In the genomic region with DNA sequence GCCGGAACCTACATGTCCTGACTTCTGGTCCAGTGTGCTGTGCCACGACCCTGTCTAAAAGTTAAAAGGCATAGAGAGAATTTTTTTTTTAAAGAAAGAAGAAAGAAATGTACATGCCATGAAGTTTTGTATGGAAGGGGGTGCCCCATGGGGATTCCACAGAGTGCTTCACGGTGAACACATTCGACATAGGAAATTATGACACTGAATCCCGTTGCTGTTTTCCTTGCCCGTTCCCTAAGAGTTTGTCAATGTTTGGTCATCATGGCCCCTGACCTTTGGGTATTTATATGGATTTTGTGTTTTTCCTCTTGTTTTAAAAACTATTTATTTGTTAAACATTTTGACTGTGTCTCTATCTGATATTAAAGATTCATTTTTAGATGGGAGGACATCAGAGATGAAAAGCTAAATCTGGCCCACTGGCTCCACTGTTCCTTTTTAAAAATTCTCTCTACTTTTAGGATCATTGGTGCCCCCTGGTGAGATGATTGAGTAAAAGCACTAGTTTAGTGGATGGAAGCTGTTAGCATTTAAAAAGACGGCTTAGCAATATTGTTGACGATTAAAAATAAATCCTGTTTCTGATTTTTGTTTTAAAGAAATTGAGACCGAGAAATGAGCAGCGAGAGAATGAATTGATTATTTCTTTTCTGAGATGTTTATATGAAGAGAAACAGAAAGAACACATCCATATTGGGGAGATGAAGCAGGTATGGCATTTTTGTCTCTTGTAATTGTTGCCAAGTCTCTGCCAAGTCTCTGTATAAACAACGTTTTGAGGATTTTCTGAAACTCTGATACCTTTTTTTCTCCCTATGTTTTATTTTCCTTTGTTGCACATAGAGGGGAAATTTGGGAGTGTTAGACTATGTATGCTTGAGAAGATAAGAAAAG, we compare ENCODE assay signal across 8 cellular contexts.
DNase-seq lines count a peak whose midpoint lies in the region; ATAC-seq and TF ChIP-seq lines count a peak whose summit lies in the region.

No MANE protein-coding gene starts in this region.

- peaks cover 0 to 86% (median 59%) of the 10 kb centered on the region in 9 donors for H3K36me3 ChIP-seq in heart left ventricle
- no peaks in the 10 kb centered on the region for H3K36me3 ChIP-seq in mesendoderm (ENCODE audit: control insufficient read depth, insufficient read depth, low read length)

- H2BK5ac ChIP-seq in mesendoderm (ENCODE audit: low read length), result no peak overlapping the region

- no peak overlapping the region for H3K4me3 ChIP-seq in heart left ventricle
- no peak overlapping the region for H3K4me3 ChIP-seq in right cardiac atrium (ENCODE audit: low read length)
- no peak overlapping the region for H3K4me3 ChIP-seq in mesendoderm (ENCODE audit: low read length)

- H3K4me1 ChIP-seq in heart left ventricle (peaks cover 0 to 12% (median 1%) of the 10 kb centered on the region in 12 donors), right cardiac atrium (ENCODE audit: control insufficient read depth, insufficient read depth, low read length) (no peaks in the 10 kb centered on the region), mesendoderm (ENCODE audit: control insufficient read depth, low read depth, low read length) (no peaks in the 10 kb centered on the region)

- no peak overlapping the region for H3K4ac ChIP-seq in mesendoderm (ENCODE audit: low read depth, low read length)

- H3K56ac ChIP-seq in mesendoderm (ENCODE audit: low read length), result no peak overlapping the region

- DNase-seq in heart left ventricle (peak in 1 of 5 donors; percentile 36), right cardiac atrium (no peak), RPMI7951 (ENCODE audit: low read depth) (peak; percentile 54), dermis microvascular lymphatic vessel endothelial cell (ENCODE audit: low read depth in 2 of 2) (peak; percentile 49 to 67), mesendoderm (peak; percentile 69)
- DNase-seq in activated effector memory CD4-positive, alpha-beta T cell treated with anti-CD3 and anti-CD28 coated beads, Interleukin-2, amount 50 U/mL, for 16 hours, result no peak

- H4K5ac ChIP-seq in mesendoderm (ENCODE audit: low read length), result no peak overlapping the region

- H3K79me1 ChIP-seq in mesendoderm (ENCODE audit: low read length), result no peaks in the 10 kb centered on the region

- no peak overlapping the region for H4K8ac ChIP-seq in mesendoderm (ENCODE audit: low read depth, low read length)

- TF ChIP-seq CTCF in heart left ventricle (IDR thresholded peaks at IDR 0.05) (peak; percentile 48 to 83 (median 70)), LNCAP (IDR thresholded peaks at IDR 0.05) (peak; percentile 78)

- H3K9ac ChIP-seq in mesendoderm (ENCODE audit: low read length), result no peak overlapping the region

- no peaks in the 10 kb centered on the region for H3K79me2 ChIP-seq in mesendoderm (ENCODE audit: control insufficient read depth, insufficient read depth, low read length)

- intact Hi-C loops in heart left ventricle (cut with DNase I), result loop anchor here (1.0 to 10.0 kb wide), 15 partner anchors 50 to 433 kb away; partner anchors contain the start of genes TBC1D1 (in 7 of the 10) and RELL1 (in 1 of the 10)
- intact Hi-C loops in right cardiac atrium (cut with DNase I), result loop anchor here (5.0 to 10.0 kb wide), 4 partner anchors 228 to 430 kb away; no protein-coding TSS in a partner anchor

- 57 to 64% (median 60%) methylated on average over 11 of the region's 11 CpGs for WGBS in heart left ventricle, 4 donors
- WGBS in right cardiac atrium, result 64% methylated on average over 11 of the region's 11 CpGs
- no CpG with 5 or more reads among the region's 11 CpGs for WGBS in mesendoderm (ENCODE audit: extremely low coverage, insufficient coverage, low lambda C conversion rate)

- TF ChIP-seq POLR2A in heart left ventricle (IDR thresholded peaks at IDR 0.05), result no peak

- no peaks in the 10 kb centered on the region for H3K27me3 ChIP-seq in heart left ventricle
- H3K27me3 ChIP-seq in right cardiac atrium (ENCODE audit: control insufficient read depth, insufficient read depth), result no peaks in the 10 kb centered on the region
- H3K27me3 ChIP-seq in mesendoderm (ENCODE audit: insufficient read depth, low read length, poor library complexity), result no peaks in the 10 kb centered on the region

- H3K27ac ChIP-seq in heart left ventricle, result peak overlapping the region in 1 of 12 donors; percentile 56
- H3K27ac ChIP-seq in right cardiac atrium (ENCODE audit: low read length), result no peak overlapping the region
- H3K27ac ChIP-seq in mesendoderm (ENCODE audit: low read depth, low read length), result no peak overlapping the region

- no peak overlapping the region for H2BK15ac ChIP-seq in mesendoderm (replicated peaks; ENCODE audit: low read depth)

- ATAC-seq in heart left ventricle (peak in 3 of 4 donors; percentile 60 to 65 (median 65)), right cardiac atrium (no peak), HG02938 (IDR thresholded peaks at IDR 0.05; ENCODE audit: unreplicated experiment) (no peak)

- H3K4me2 ChIP-seq in mesendoderm (ENCODE audit: low read length), result no peak overlapping the region

- no peaks in the 10 kb centered on the region for H3K9me3 ChIP-seq in heart left ventricle
- no peaks in the 10 kb centered on the region for H3K9me3 ChIP-seq in right cardiac atrium (ENCODE audit: control insufficient read depth, low read length)

- no peak overlapping the region for H3K18ac ChIP-seq in mesendoderm (ENCODE audit: low read length)

- H2BK120ac ChIP-seq in mesendoderm (ENCODE audit: low read depth, low read length), result no peak overlapping the region

- H3K23ac ChIP-seq in mesendoderm (ENCODE audit: low read length), result no peak overlapping the region

- H2AK5ac ChIP-seq in mesendoderm (ENCODE audit: low read length), result no peak overlapping the region

Comparison
In these comparisons a context has a peak if more than half of its experiments do, and no peak if none do; other contexts are left out.
1. ATAC-seq: peak in heart left ventricle (3 of 4); none in right cardiac atrium (0 of 2) and HG02938 (single experiment).
2. DNase-seq: peak in RPMI7951 (single experiment), dermis microvascular lymphatic vessel endothelial cell (2 of 2) and mesendoderm (single experiment); none in right cardiac atrium (0 of 3) and activated effector memory CD4-positive, alpha-beta T cell treated with anti-CD3 and anti-CD28 coated beads, Interleukin-2, amount 50 U/mL, for 16 hours (single experiment).